In the genomic region with DNA sequence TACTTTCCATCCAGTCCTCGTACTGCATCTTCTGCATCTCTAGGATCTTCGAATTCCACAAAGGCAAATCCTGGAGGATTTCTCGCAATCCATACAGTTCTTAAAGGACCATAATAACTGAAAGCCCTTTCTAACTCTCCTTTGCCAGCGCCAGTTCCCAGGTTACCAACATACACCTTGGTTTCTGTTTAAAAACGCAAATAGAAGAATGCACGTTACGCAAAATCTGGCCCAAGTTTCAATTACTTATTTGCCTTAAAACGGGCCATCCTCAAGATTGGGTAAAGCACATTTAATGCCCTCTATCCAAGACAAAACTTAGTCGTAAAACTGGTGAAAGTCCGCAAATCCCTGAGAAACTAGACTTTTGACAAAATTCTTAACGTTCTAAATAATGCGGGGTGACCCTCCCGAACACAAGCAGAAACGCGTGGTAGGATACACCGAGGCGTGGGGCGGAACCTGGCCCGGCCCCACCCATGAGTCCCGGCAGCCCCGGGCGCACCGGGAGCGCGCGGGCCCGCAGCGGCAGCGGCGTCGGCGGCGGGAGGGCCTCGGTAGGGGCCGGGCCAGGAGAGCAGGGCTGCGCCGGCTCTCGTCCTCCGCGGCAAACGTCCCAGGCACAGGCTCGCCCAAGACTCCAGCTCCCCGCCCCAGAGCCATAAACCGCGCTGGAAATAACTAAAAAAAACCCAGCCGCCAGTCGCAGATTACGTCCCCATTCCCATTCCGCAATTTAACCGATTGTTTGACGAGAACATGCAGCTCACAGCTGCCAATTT, we compare ENCODE assay signal across 8 cellular contexts. TPM values are rescaled to one million over a fixed set of nuclear protein-coding genes. Genes with fewer than 3 reads are reported as not detected.
DNase-seq lines count a peak whose midpoint lies in the region; ATAC-seq and TF ChIP-seq lines count a peak whose summit lies in the region.

No MANE protein-coding gene starts in this region.

- peak; percentile 31 to 57 for DNase-seq in NOMO-1 (lab: John Stamatoyannopoulos, UW; ENCODE audit: unreplicated experiment in 2 of 2)
- no peak for DNase-seq in NOMO-1 treated with dmso at 0.1 percent for 144 hours (lab: John Stamatoyannopoulos, UW; ENCODE audit: unreplicated experiment)
- DNase-seq in adrenal gland: peak; percentile 45 to 72 (median 66)
- peak; percentile 82 for DNase-seq in hepatocyte (ENCODE audit: low spot score)
- DNase-seq in sigmoid colon: peak; percentile 81
- no peak for DNase-seq in HK-2 (ENCODE audit: unreplicated experiment)

- TF ChIP-seq EP300 in sigmoid colon (IDR thresholded peaks at IDR 0.05): no peak

- TF ChIP-seq CTCF in adrenal gland (IDR thresholded peaks at IDR 0.05): no peak
- TF ChIP-seq CTCF in hepatocyte (IDR thresholded peaks at IDR 0.05; ENCODE audit: poor library complexity): no peak
- TF ChIP-seq CTCF in sigmoid colon (IDR thresholded peaks at IDR 0.05): no peak

- H3K27me3 ChIP-seq in adrenal gland (no peaks in the 10 kb centered on the region), hepatocyte (no peaks in the 10 kb centered on the region), sigmoid colon (no peaks in the 10 kb centered on the region)

- peak overlapping the region; percentile 96 to 100 (median 99) for H3K27ac ChIP-seq in adrenal gland
- peak overlapping the region; percentile 95 for H3K27ac ChIP-seq in hepatocyte
- H3K27ac ChIP-seq in sigmoid colon: peak overlapping the region; percentile 92 to 99 (median 97)

- H3K4me2 ChIP-seq in hepatocyte: peak overlapping the region; percentile 84

- peak; percentile 36; the same call in 1 of the 2 replicates for TF ChIP-seq POLR2A in Raji (IDR thresholded peaks at IDR 0.05; ENCODE audit: insufficient read depth, low read depth, low read length)
- TF ChIP-seq POLR2A in adrenal gland (IDR thresholded peaks at IDR 0.05): peak; percentile 59 to 74
- peak; percentile 36 to 52 for TF ChIP-seq POLR2A in sigmoid colon (IDR thresholded peaks at IDR 0.05)

- 1 to 2% (median 1%) methylated on average over 21 to 51 of the region's 51 CpGs for WGBS in adrenal gland, 4 donors
- WGBS in hepatocyte (ENCODE audit: low lambda C conversion rate, missing lambda C conversion rate): under 1% methylated on average over 50 of the region's 51 CpGs
- WGBS in sigmoid colon, 2 donors: 1% methylated on average over 51 of the region's 51 CpGs

- H3K9me2 ChIP-seq in hepatocyte (replicated peaks; ENCODE audit: insufficient read depth): no peaks in the 10 kb centered on the region

- H3K36me3 ChIP-seq in adrenal gland (replicated peaks in 1 of 2): peaks cover 0 to 48% of the 10 kb centered on the region in 2 donors
- H3K36me3 ChIP-seq in hepatocyte (replicated peaks; ENCODE audit: insufficient read depth, low read depth): peaks cover 11% of the 10 kb centered on the region
- peaks cover 31 to 45% (median 38%) of the 10 kb centered on the region in 4 donors for H3K36me3 ChIP-seq in sigmoid colon

- H3K4me1 ChIP-seq in adrenal gland (replicated peaks in 1 of 2) (peaks cover 19 to 57% of the 10 kb centered on the region in 2 donors), hepatocyte (ENCODE audit: insufficient read depth) (peaks cover 37% of the 10 kb centered on the region), sigmoid colon (peaks cover 0 to 51% (median 48%) of the 10 kb centered on the region in 4 donors)

- H3K9me3 ChIP-seq in adrenal gland (replicated peaks in 1 of 3) (no peaks in the 10 kb centered on the region), hepatocyte (ENCODE audit: low read depth) (no peaks in the 10 kb centered on the region), sigmoid colon (no peaks in the 10 kb centered on the region)

- intact Hi-C loops in adrenal gland (cut with DNase I) (no loop called here), sigmoid colon (cut with DNase I) (loop anchor here (2.0 kb wide), 2 partner anchors 29 to 147 kb away; a partner anchor contains a TSS)

- ATAC-seq in HG02938 (IDR thresholded peaks at IDR 0.05; ENCODE audit: unreplicated experiment): peak; percentile 4

- peaks cover 48% of the 10 kb centered on the region for H4K20me1 ChIP-seq in hepatocyte (ENCODE audit: insufficient read depth, poor library complexity, severe bottlenecking)

- peaks cover 55% of the 10 kb centered on the region for H3K79me2 ChIP-seq in hepatocyte

- peak overlapping the region; percentile 85 for H2AFZ ChIP-seq in hepatocyte

- H3K4me3 ChIP-seq in adrenal gland (peak overlapping the region; percentile 77 to 96 (median 88)), hepatocyte (peak overlapping the region; percentile 70), sigmoid colon (peak overlapping the region; percentile 69 to 97 (median 84))

RNA-seq across cellular contexts. Expression of a gene that starts 1.0 kb away (rescaled TPM):
- total RNA-seq in adrenal gland (100 to 1,000 TPM in 2 of 8 donors, 10 to 100 TPM in 6; 39.8 to 153 (median 82.6) TPM), hepatocyte (113 and 120 TPM in 2 replicates), sigmoid colon (100 to 1,000 TPM in 2 of 4 donors, 10 to 100 TPM in 2; 73.1 to 140 (median 97.0) TPM)
- polyA plus RNA-seq in adrenal gland (100 to 1,000 TPM; 125 to 248 (median 146) TPM), hepatocyte (147 and 172 TPM in 2 replicates), sigmoid colon (100 to 1,000 TPM in 1 of 3 donors, 10 to 100 TPM in 2; 55.9 to 146 (median 78.6) TPM)

RNA-seq across cellular contexts. Expression of a gene that starts 27.8 kb away (rescaled TPM):
- total RNA-seq in adrenal gland (10 to 100 TPM in 6 of 8 donors, 1 to 10 TPM in 2; 8.8 to 19.5 (median 12.4) TPM), hepatocyte (12.6 and 15.7 TPM in 2 replicates), sigmoid colon (10 to 100 TPM in 2 of 4 donors, 1 to 10 TPM in 2; 5.4 to 11.1 (median 8.1) TPM)
- polyA plus RNA-seq in adrenal gland (10 to 100 TPM; 24.5 to 25.7 (median 25.1) TPM), hepatocyte (13.4 and 16.2 TPM in 2 replicates), sigmoid colon (10 to 100 TPM in 1 of 3 donors, 1 to 10 TPM in 2; 5.5 to 10.2 (median 6.6) TPM)

Comparison
In these comparisons a context has a peak if more than half of its experiments do, and no peak if none do; other contexts are left out.
1. DNase-seq: peak in NOMO-1 (2 of 2), adrenal gland (7 of 7), hepatocyte (single experiment) and sigmoid colon (single experiment); none in NOMO-1 treated with dmso at 0.1 percent for 144 hours (single experiment) and HK-2 (single experiment).
2. Peak in every context shown above with its lines, with median percentiles within 50 percentile points of each other: POLR2A ChIP-seq, H3K27ac ChIP-seq and H3K4me3 ChIP-seq.